In genomic region chr20:49541733-49542513, GRCh38 we compare ENCODE assay signal across 7 cellular contexts. TPM values are rescaled to one million over a fixed set of nuclear protein-coding genes. Genes with fewer than 3 reads are reported as not detected.
DNase-seq lines count a peak whose midpoint lies in the region; ATAC-seq, FAIRE-seq and TF ChIP-seq lines count a peak whose summit lies in the region.

No MANE protein-coding gene starts in this region.

- H3K27me3 ChIP-seq in iPS DF 6.9 (ENCODE audit: control insufficient read depth, insufficient read depth, low read length): no peaks in the 10 kb centered on the region

- DNase-seq in GM12892 (ENCODE audit: insufficient read length) (peak; percentile 53), NCI-H2029 (lab: John Stamatoyannopoulos, UW) (peak; percentile 66), T-helper 9 cell (peak; percentile 52), astrocyte of the spinal cord (ENCODE audit: low read depth, low spot score) (peak; percentile 61), iPS DF 6.9 (ENCODE audit: low read depth, low spot score) (peak; percentile 84)
- DNase-seq in stimulated activated CD4-positive, alpha-beta T cell treated with anti-CD3 and anti-CD28 coated beads, Interleukin-15, amount 100 ng/mL, for 48 hours (ENCODE audit: low read depth in 2 of 2): peak; percentile 51 to 62

- H3K4me3 ChIP-seq in astrocyte of the spinal cord (ENCODE audit: low read depth, low read length): no peak overlapping the region
- H3K4me3 ChIP-seq in iPS DF 6.9 (ENCODE audit: low read length): no peak overlapping the region

- H3K9me3 ChIP-seq in iPS DF 6.9 (ENCODE audit: control insufficient read depth, insufficient read depth, low read length): no peaks in the 10 kb centered on the region

- TF ChIP-seq POLR2A in GM12892 (IDR thresholded peaks at IDR 0.05; ENCODE audit: low read depth, low read length): no peak

- in situ Hi-C loops in astrocyte of the spinal cord (cut with HindIII; ENCODE audit: low sequenced_read_pairs): no loop called here

- peaks cover 12% of the 10 kb centered on the region for H3K36me3 ChIP-seq in iPS DF 6.9 (ENCODE audit: control insufficient read depth, insufficient read depth, low read length)

- no peak for FAIRE-seq in GM12892 (lab: Jason Lieb, UNC)

- H3K4me1 ChIP-seq in iPS DF 6.9 (ENCODE audit: control insufficient read depth, insufficient read depth, low read length): no peaks in the 10 kb centered on the region

- no peak for ATAC-seq in HG03354 (IDR thresholded peaks at IDR 0.05; ENCODE audit: poor library complexity, severe bottlenecking, unreplicated experiment)

- peak; percentile 69 for TF ChIP-seq CTCF in astrocyte of the spinal cord (IDR thresholded peaks at IDR 0.05; ENCODE audit: low read depth, low read length)

- H3K27ac ChIP-seq in iPS DF 6.9 (ENCODE audit: low read length): no peak overlapping the region

- no CpG with 5 or more reads among the region's 18 CpGs for WGBS in iPS DF 6.9 (ENCODE audit: insufficient coverage, insufficient read length)

RNA-seq across cellular contexts. Expression of gene PTGIS, which starts 26.0 kb away (rescaled TPM):
- polyA plus RNA-seq in GM12892 (2012; ENCODE audit: missing spikeins): not detected

RNA-seq across cellular contexts. Expression of gene KCNB1, which starts 59.5 kb away (rescaled TPM):
- polyA plus RNA-seq in GM12892 (2012; ENCODE audit: missing spikeins): 0.04 TPM
